4 cellular contexts compared by ENCODE assay signal in the genomic region with DNA sequence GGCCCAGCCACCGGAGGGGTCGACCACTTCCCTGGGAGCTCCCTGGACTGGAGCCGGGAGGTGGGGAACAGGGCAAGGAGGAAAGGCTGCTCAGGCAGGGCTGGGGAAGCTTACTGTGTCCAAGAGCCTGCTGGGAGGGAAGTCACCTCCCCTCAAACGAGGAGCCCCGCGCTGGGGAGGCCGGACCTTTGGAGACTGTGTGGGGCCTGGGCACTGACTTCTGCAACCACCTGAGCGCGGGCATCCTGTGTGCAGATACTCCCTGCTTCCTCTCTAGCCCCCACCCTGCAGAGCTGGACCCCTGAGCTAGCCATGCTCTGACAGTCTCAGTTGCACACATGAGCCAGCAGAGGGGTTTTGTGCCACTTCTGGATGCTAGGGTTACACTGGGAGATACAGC. TPM values are rescaled to one million over a fixed set of nuclear protein-coding genes. Genes with fewer than 3 reads are reported as not detected.
"Had no signal": no experiment of that assay in that cellular context is flagged by ENCODE, and none has a peak within 500 bp of the region (broad histone marks: within the 10 kb centered on the region; RNA-seq: fewer than 3 reads in every experiment).

No MANE protein-coding gene starts in this region.

RNA-seq across cellular contexts. Expression of a gene that starts 50.5 kb away (rescaled TPM):
- total RNA-seq: LHCN-M2, M059J, MCF 10A, NCI-H460 had no signal
